Comparison of ENCODE assay signal across 8 cellular contexts in genomic region chr5:110757118-110757729, GRCh38. TPM values are rescaled to one million over a fixed set of nuclear protein-coding genes. Genes with fewer than 3 reads are reported as not detected.
DNase-seq lines count a peak whose midpoint lies in the region; ATAC-seq, FAIRE-seq and TF ChIP-seq lines count a peak whose summit lies in the region.

No MANE protein-coding gene starts in this region.

- DNase-seq in stimulated activated CD4-positive, alpha-beta T cell treated with anti-CD3 and anti-CD28 coated beads, Interleukin-2, amount 100 ng/mL, for 48 hours, result peak; percentile 16 to 24
- DNase-seq in stimulated activated CD4-positive, alpha-beta T cell treated with anti-CD3 and anti-CD28 coated beads, Interleukin-4, amount 100 ng/mL, for 1 hour, result no peak
- DNase-seq in NCI-H1092 (lab: John Stamatoyannopoulos, UW), result peak; percentile 0
- no peak for DNase-seq in activated B cell treated with CpG ODN at 0.5 μM for 24 hours
- peak; percentile 63 for DNase-seq in hepatocyte (ENCODE audit: low spot score)
- DNase-seq in stomach, result no peak
- DNase-seq in GF-D8 (lab: John Stamatoyannopoulos, UW), result no peak
- DNase-seq in HTR-8/SVneo (ENCODE audit: insufficient read length, low spot score), result no peak

- H3K27ac ChIP-seq in hepatocyte, result no peak overlapping the region
- no peak overlapping the region for H3K27ac ChIP-seq in stomach

- no peaks in the 10 kb centered on the region for H3K36me3 ChIP-seq in hepatocyte (replicated peaks; ENCODE audit: insufficient read depth, low read depth)
- H3K36me3 ChIP-seq in stomach, result peaks cover 9 to 77% (median 65%) of the 10 kb centered on the region in 4 donors

- no peaks in the 10 kb centered on the region for H3K27me3 ChIP-seq in hepatocyte
- H3K27me3 ChIP-seq in stomach, result no peaks in the 10 kb centered on the region

- H4K20me1 ChIP-seq in hepatocyte (ENCODE audit: insufficient read depth, poor library complexity, severe bottlenecking), result no peaks in the 10 kb centered on the region

- no peak overlapping the region for H3K4me3 Mint-ChIP-seq in activated B cell treated with CpG ODN at 0.5 μM for 24 hours

- no peak overlapping the region for H3K4me3 ChIP-seq in hepatocyte
- H3K4me3 ChIP-seq in stomach, result no peak overlapping the region

- H3K9me3 ChIP-seq in hepatocyte (ENCODE audit: low read depth) (no peaks in the 10 kb centered on the region), stomach (no peaks in the 10 kb centered on the region)

- intact Hi-C loops in activated B cell treated with CpG ODN at 0.5 μM for 24 hours (cut with micrococcal nuclease) (loop anchor here (1.0 to 10.0 kb wide), 4 partner anchors 306 to 1390 kb away; partner anchors contain the start of gene NREP), stomach (cut with DNase I; ENCODE audit: low total_unique reads) (loop anchor here (10.0 kb wide), 1 partner anchor 338 kb away; the partner anchor contains the start of gene WDR36)

- WGBS in hepatocyte (ENCODE audit: low lambda C conversion rate, missing lambda C conversion rate), result 46% methylated on average over 4 of the region's 4 CpGs
- whole genome bisulfite sequencing in stomach, 5 donors, result 52 to 57% (median 53%) methylated on average over 4 of the region's 4 CpGs

- H3K27ac Mint-ChIP-seq in activated B cell treated with CpG ODN at 0.5 μM for 24 hours, result no peak overlapping the region

- no peak for ATAC-seq in activated B cell treated with CpG ODN at 0.5 μM for 24 hours (ENCODE audit: low read depth)

- POLR2A ChIA-PET in activated B cell treated with CpG ODN at 0.5 μM for 24 hours (lab: Charles Lee), result no interaction called here

- CTCF ChIA-PET in activated B cell treated with CpG ODN at 0.5 μM for 24 hours (lab: Charles Lee), result interaction anchor here (1.0 to 1.6 kb wide), 3 partner anchors 16 to 1387 kb away, joined by 3 to 6 read pairs (median 3); partner anchors contain the start of gene SLC25A46

- H3K4me1 Mint-ChIP-seq in activated B cell treated with CpG ODN at 0.5 μM for 24 hours, result peaks cover 9% of the 10 kb centered on the region

- peaks cover 34% of the 10 kb centered on the region for H3K36me3 Mint-ChIP-seq in activated B cell treated with CpG ODN at 0.5 μM for 24 hours (ENCODE audit: low read depth)

- TF ChIP-seq POLR2A in stomach (IDR thresholded peaks at IDR 0.05), result no peak

- TF ChIP-seq CTCF in activated B cell treated with CpG ODN at 0.5 μM for 24 hours (IDR thresholded peaks at IDR 0.05) (peak; percentile 65), hepatocyte (IDR thresholded peaks at IDR 0.05; ENCODE audit: poor library complexity) (peak; percentile 69), stomach (IDR thresholded peaks at IDR 0.05) (peak in 5 of 7 experiments; percentile 22 to 70 (median 63))

- H3K4me2 ChIP-seq in hepatocyte, result no peak overlapping the region

- no peak for TF ChIP-seq EP300 in stomach (IDR thresholded peaks at IDR 0.05)

- no peak overlapping the region for H2AFZ ChIP-seq in hepatocyte

- H3K9me3 Mint-ChIP-seq in activated B cell treated with CpG ODN at 0.5 μM for 24 hours, result no peaks in the 10 kb centered on the region

- H3K9me2 ChIP-seq in hepatocyte (replicated peaks; ENCODE audit: insufficient read depth), result no peaks in the 10 kb centered on the region

- no peaks in the 10 kb centered on the region for H3K79me2 ChIP-seq in hepatocyte

- FAIRE-seq in HTR-8/SVneo (lab: Jason Lieb, UNC), result no peak

- no peaks in the 10 kb centered on the region for H3K27me3 Mint-ChIP-seq in activated B cell treated with CpG ODN at 0.5 μM for 24 hours

- H3K4me1 ChIP-seq in hepatocyte (ENCODE audit: insufficient read depth), result no peaks in the 10 kb centered on the region
- H3K4me1 ChIP-seq in stomach, result peaks cover 0 to 5% (median 2%) of the 10 kb centered on the region in 4 donors

RNA-seq across cellular contexts. Expression of gene SLC25A46, which starts 18.4 kb away (rescaled TPM):
- total RNA-seq in activated B cell treated with CpG ODN at 0.5 μM for 24 hours, result 39.9 and 42.2 TPM in 2 replicates
- total RNA-seq in hepatocyte, result 65.9 and 76.2 TPM in 2 replicates
- polyA plus RNA-seq in hepatocyte, result 16.5 and 27.3 TPM in 2 replicates
- 100 to 1,000 TPM in 1 of 5 donors, 10 to 100 TPM in 4; 29.0 to 106 (median 38.2) TPM for total RNA-seq in stomach
- polyA plus RNA-seq in stomach, result 10 to 100 TPM; 10.5 to 27.5 (median 17.9) TPM

RNA-seq across cellular contexts. Expression of gene TMEM232, which starts 30.8 kb away (rescaled TPM):
- 2.8 and 3.0 TPM in 2 replicates for total RNA-seq in activated B cell treated with CpG ODN at 0.5 μM for 24 hours
- total RNA-seq in hepatocyte, result 2.4 TPM in 2 replicates
- polyA plus RNA-seq in hepatocyte, result 1.3 and 2.8 TPM in 2 replicates
- 1 to 10 TPM in 2 of 5 donors, not detected in 3; 6.4 to 8.8 TPM for total RNA-seq in stomach
- 1 to 10 TPM; 1.2 to 5.2 (median 1.3) TPM for polyA plus RNA-seq in stomach

Comparison
In these comparisons a context has a peak if more than half of its experiments do, and no peak if none do; other contexts are left out.
1. DNase-seq: peak in stimulated activated CD4-positive, alpha-beta T cell treated with anti-CD3 and anti-CD28 coated beads, Interleukin-2, amount 100 ng/mL, for 48 hours (2 of 2), NCI-H1092 (single experiment) and hepatocyte (single experiment); none in stimulated activated CD4-positive, alpha-beta T cell treated with anti-CD3 and anti-CD28 coated beads, Interleukin-4, amount 100 ng/mL, for 1 hour (single experiment), activated B cell treated with CpG ODN at 0.5 μM for 24 hours (single experiment), stomach (single experiment), GF-D8 (single experiment) and HTR-8/SVneo (single experiment).
2. Peak in every context shown above with its lines, with median percentiles within 50 percentile points of each other: CTCF ChIP-seq.